In the genomic region with DNA sequence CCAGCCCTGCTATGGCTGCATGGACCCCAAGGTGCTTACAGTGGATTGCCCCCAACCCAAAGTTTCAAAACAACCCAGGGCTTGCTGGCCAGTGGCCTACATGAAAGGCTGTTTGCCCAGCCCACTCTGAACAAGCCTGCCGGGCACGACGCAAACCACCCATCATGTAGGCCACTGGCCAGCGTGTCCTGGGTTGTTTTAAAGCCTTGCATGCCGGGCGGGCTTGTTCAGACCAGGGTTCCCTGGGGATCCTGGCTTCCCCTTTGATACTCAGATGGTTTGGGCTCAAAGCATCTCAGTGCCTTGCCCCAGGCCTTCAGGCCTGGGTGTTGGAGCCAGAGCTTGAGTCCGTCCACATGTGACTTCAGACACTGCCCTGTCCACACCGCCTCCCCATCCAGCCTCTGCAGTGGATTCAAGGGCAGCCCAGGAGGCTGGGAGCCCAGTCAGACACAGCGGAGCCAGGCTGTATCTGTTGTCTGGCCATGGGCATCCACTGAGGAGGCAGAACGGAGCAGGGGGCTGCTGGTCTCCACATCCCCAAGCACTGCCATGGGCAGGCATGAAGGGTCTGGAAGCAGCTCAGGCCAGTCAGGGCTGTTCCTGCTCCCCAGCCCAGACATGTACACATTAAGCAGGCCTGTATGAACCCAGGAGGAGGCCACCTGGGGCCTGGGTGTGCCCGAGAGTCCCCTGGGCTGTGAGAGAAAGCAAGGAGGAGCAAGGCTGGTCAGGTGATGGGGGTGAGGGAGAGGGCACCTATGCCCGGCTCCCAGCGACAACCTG, we compare ENCODE assay signal across 20 cellular contexts. TPM values are rescaled to one million over a fixed set of nuclear protein-coding genes. Genes with fewer than 3 reads are reported as not detected.
DNase-seq lines count a peak whose midpoint lies in the region; ATAC-seq and TF ChIP-seq lines count a peak whose summit lies in the region.
"Had no signal": no experiment of that assay in that cellular context is flagged by ENCODE, and none has a peak within 500 bp of the region (broad histone marks: within the 10 kb centered on the region; RNA-seq: fewer than 3 reads in every experiment).

No MANE protein-coding gene starts in this region.

- no peaks in the 10 kb centered on the region for H3K9me3 ChIP-seq in IMR-90 (ENCODE audit: control insufficient read depth, insufficient read depth, low read length)
- H3K9me3 ChIP-seq in sigmoid colon: no peaks in the 10 kb centered on the region
- H3K9me3 ChIP-seq: left lung, tibial nerve had no signal

- H3K18ac ChIP-seq in IMR-90 (ENCODE audit: low read depth, low read length): no peak overlapping the region

- no peak overlapping the region for H3K9ac ChIP-seq in IMR-90 (ENCODE audit: low read depth, low read length)

- intact Hi-C loops in IMR-90 (cut with micrococcal nuclease) (no loop called here), sigmoid colon (cut with DNase I) (no loop called here)

- no peak for TF ChIP-seq EP300 in sigmoid colon (IDR thresholded peaks at IDR 0.05)

- DNase-seq in activated CD8-positive, alpha-beta memory T cell treated with anti-CD3 and anti-CD28 coated beads for 24 hours: peak; percentile 49
- DNase-seq in activated CD8-positive, alpha-beta memory T cell treated with anti-CD3 and anti-CD28 coated beads, Interleukin-2, amount 50 U/mL, for 4 hours: no peak
- no peak for DNase-seq in IMR-90
- DNase-seq in germinal center (ENCODE audit: low spot score): peak; percentile 1
- peak; percentile 63 for DNase-seq in sigmoid colon
- DNase-seq in NCI-H187 treated with DMSO at 0.1 percent for 48 hours (lab: John Stamatoyannopoulos, UW): no peak
- DNase-seq in activated naive CD4-positive, alpha-beta T cell treated with anti-CD3 and anti-CD28 coated beads, Interleukin-2, amount 10 ng/mL, durations not matched to agents 7 days and 5 days: no peak
- no peak for DNase-seq in RPMI8226
- DNase-seq: activated CD4-positive, alpha-beta T cell treated with anti-CD3 and anti-CD28 coated beads, Interleukin-2, amount 50 U/mL, for 1 hour; amygdala; CD4-positive, CD25-positive, alpha-beta regulatory T cell; left lung; NCI-H2029; NCI-H524; PC-3; small intestine had no signal

- H3K4me1 Mint-ChIP-seq in activated naive CD4-positive, alpha-beta T cell treated with anti-CD3 and anti-CD28 coated beads, Interleukin-2, amount 10 ng/mL, durations not matched to agents 7 days and 5 days: peaks cover 32% of the 10 kb centered on the region

- no peak overlapping the region for H2BK20ac ChIP-seq in IMR-90 (ENCODE audit: low read depth, low read length)

- peaks cover 0 to 37% of the 10 kb centered on the region in 2 experiments; a peak in 2 of 4 replicates for H3K79me1 ChIP-seq in IMR-90 (ENCODE audit: low read depth in 1 of 2, low read length in 2 of 2)

- CTCF ChIA-PET in IMR-90 (lab: Yijun Ruan, JAX): no interaction called here
- CTCF ChIA-PET in activated naive CD4-positive, alpha-beta T cell treated with anti-CD3 and anti-CD28 coated beads, Interleukin-2, amount 10 ng/mL, durations not matched to agents 7 days and 5 days (lab: Charles Lee): interaction anchor here (1.4 to 3.4 kb wide), 2 partner anchors 14 to 20 kb away, joined by 3 to 14 read pairs; no protein-coding TSS in a partner anchor

- H3K27me3 ChIP-seq in IMR-90 (ENCODE audit: control insufficient read depth, insufficient read depth, low read length): no peaks in the 10 kb centered on the region
- no peaks in the 10 kb centered on the region for H3K27me3 ChIP-seq in sigmoid colon
- H3K27me3 ChIP-seq: tibial nerve had no signal

- dilution Hi-C loops in IMR-90 (cut with HindIII; ENCODE audit: low sequenced_read_pairs, unreplicated experiment): no loop called here

- no peak overlapping the region for H2BK15ac ChIP-seq in IMR-90 (ENCODE audit: low read depth, low read length)

- H3K27ac ChIP-seq in IMR-90 (ENCODE audit: insufficient read depth, low read length): no peak overlapping the region
- no peak overlapping the region for H3K27ac ChIP-seq in sigmoid colon
- H3K27ac ChIP-seq: left lung had no signal

- H3K4me3 ChIP-seq in IMR-90 (ENCODE audit: insufficient read depth, low read depth, low read length) (no peak overlapping the region), sigmoid colon (no peak overlapping the region)
- H3K4me3 ChIP-seq: left lung, tibial nerve had no signal

- TF ChIP-seq POLR2A in IMR-90 (IDR thresholded peaks at IDR 0.05; ENCODE audit: low read depth, low read length): no peak
- TF ChIP-seq POLR2A in sigmoid colon (IDR thresholded peaks at IDR 0.05): no peak

- BruUV-seq in IMR-90 (replicated peaks; lab: Mats Ljungman, UMichigan): no TSS peak

- H4K20me1 ChIP-seq in IMR-90 (ENCODE audit: insufficient read depth, low read length): no peaks in the 10 kb centered on the region

- TF ChIP-seq RAD21 in IMR-90 (IDR thresholded peaks at IDR 0.05; ENCODE audit: low read length): no peak

- no peak overlapping the region for H3K14ac ChIP-seq in IMR-90 (replicated peaks; ENCODE audit: low read depth, low read length)

- no peak for ATAC-seq in IMR-90 (ENCODE audit: low read depth)
- ATAC-seq: left lung, PC-3 had no signal

- H2AFZ ChIP-seq in IMR-90 (replicated peaks; ENCODE audit: low read length, poor library complexity): no peak overlapping the region

- H4K91ac ChIP-seq in IMR-90 (ENCODE audit: insufficient read depth, low read depth, low read length): no peak overlapping the region

- POLR2A ChIA-PET in IMR-90 (lab: Charles Lee; ENCODE audit: unreplicated experiment): no interaction called here

- H2BK120ac ChIP-seq in IMR-90 (ENCODE audit: low read depth, low read length): no peak overlapping the region

- TF ChIP-seq CTCF in IMR-90 (conservative IDR thresholded peaks at IDR 0.05; ENCODE audit: low read depth, low read length): no peak
- no peak for TF ChIP-seq CTCF in sigmoid colon (IDR thresholded peaks at IDR 0.05)

- no peak overlapping the region for H3K4me3 Mint-ChIP-seq in activated naive CD4-positive, alpha-beta T cell treated with anti-CD3 and anti-CD28 coated beads, Interleukin-2, amount 10 ng/mL, durations not matched to agents 7 days and 5 days
- H3K4me3 Mint-ChIP-seq: CD4-positive, CD25-positive, alpha-beta regulatory T cell had no signal

- H3K36me3 Mint-ChIP-seq in activated naive CD4-positive, alpha-beta T cell treated with anti-CD3 and anti-CD28 coated beads, Interleukin-2, amount 10 ng/mL, durations not matched to agents 7 days and 5 days: no peaks in the 10 kb centered on the region
- H3K36me3 Mint-ChIP-seq: CD4-positive, CD25-positive, alpha-beta regulatory T cell; IgD-negative memory B cell had no signal

- WGBS in IMR-90 (ENCODE audit: extremely low coverage in 2 of 2, insufficient read length in 1 of 2), 2 experiments: 85% methylated on average over 7 of the region's 13 CpGs; no CpG with 5 or more reads in 1 of the 2 experiments
- 86 to 87% methylated on average over 13 of the region's 13 CpGs for WGBS in sigmoid colon, 2 donors

- H3K56ac ChIP-seq in IMR-90 (ENCODE audit: extremely low read depth, insufficient read depth, low read length): no peak overlapping the region

- H3K36me3 ChIP-seq in IMR-90 (ENCODE audit: control insufficient read depth, insufficient read depth, low read length): no peaks in the 10 kb centered on the region
- H3K36me3 ChIP-seq in sigmoid colon: no peaks in the 10 kb centered on the region
- H3K36me3 ChIP-seq: left lung, tibial nerve had no signal

- in situ Hi-C loops in IMR-90 (cut with MboI; ENCODE audit: low sequenced_read_pairs): no loop called here

- no peaks in the 10 kb centered on the region for H3K9me3 Mint-ChIP-seq in activated naive CD4-positive, alpha-beta T cell treated with anti-CD3 and anti-CD28 coated beads, Interleukin-2, amount 10 ng/mL, durations not matched to agents 7 days and 5 days
- H3K9me3 Mint-ChIP-seq: CD4-positive, CD25-positive, alpha-beta regulatory T cell; IgD-negative memory B cell had no signal

- H4K8ac ChIP-seq in IMR-90 (ENCODE audit: low read depth in 2 of 2, low read length in 2 of 2): no peak overlapping the region

- H4K5ac ChIP-seq in IMR-90 (ENCODE audit: low read depth, low read length): no peak overlapping the region

- peaks cover 28% of the 10 kb centered on the region for H3K27me3 Mint-ChIP-seq in activated naive CD4-positive, alpha-beta T cell treated with anti-CD3 and anti-CD28 coated beads, Interleukin-2, amount 10 ng/mL, durations not matched to agents 7 days and 5 days

- peak overlapping the region; percentile 73 for H2AK9ac ChIP-seq in IMR-90 (replicated peaks; ENCODE audit: low read depth, low read length, poor library complexity)

- no peak overlapping the region for H3K4ac ChIP-seq in IMR-90 (ENCODE audit: low read depth, low read length)

- peaks cover 23% of the 10 kb centered on the region for H3K9me1 ChIP-seq in IMR-90 (ENCODE audit: insufficient read depth, low read length)

- H3K4me1 ChIP-seq in IMR-90 (ENCODE audit: control insufficient read depth, insufficient read depth, low read length): peaks cover 21% of the 10 kb centered on the region
- H3K4me1 ChIP-seq in sigmoid colon: peaks cover 0 to 48% (median 37%) of the 10 kb centered on the region in 4 donors

- H3K23ac ChIP-seq in IMR-90 (ENCODE audit: low read depth, low read length): no peak overlapping the region

- H2BK5ac ChIP-seq in IMR-90 (ENCODE audit: low read depth, low read length, poor library complexity, severe bottlenecking): no peak overlapping the region

- H3K27ac Mint-ChIP-seq in activated naive CD4-positive, alpha-beta T cell treated with anti-CD3 and anti-CD28 coated beads, Interleukin-2, amount 10 ng/mL, durations not matched to agents 7 days and 5 days: no peak overlapping the region
- H3K27ac Mint-ChIP-seq: IgD-negative memory B cell had no signal

- no peak overlapping the region for H2AK5ac ChIP-seq in IMR-90 (ENCODE audit: low read depth, low read length)

- no peak overlapping the region for H3K4me2 ChIP-seq in IMR-90 (ENCODE audit: low read depth, low read length)

RNA-seq across cellular contexts. Expression of gene ADIRF, which starts 4.0 kb away (rescaled TPM):
- total RNA-seq in IMR-90 (2012; rRNA removed): 2.3 and 2.5 TPM in 2 replicates
- 7.2 and 12.4 TPM in 2 replicates for polyA plus RNA-seq in IMR-90 (2012; rRNA removed)
- polyA plus RNA-seq in IMR-90 (2012; cell fraction: cytosol; rRNA removed): 4.7 and 10.7 TPM in 2 replicates
- polyA plus RNA-seq in IMR-90 (2012; cell fraction: nucleus; rRNA removed; ENCODE audit: low replicate concordance): 1.4 and 1.5 TPM in 2 replicates
- 10 to 100 TPM; 45.3 to 98.1 (median 67.1) TPM for total RNA-seq in sigmoid colon
- 100 to 1,000 TPM; 112 to 157 (median 118) TPM for polyA plus RNA-seq in sigmoid colon
- total RNA-seq: CD4-positive, CD25-positive, alpha-beta regulatory T cell had no signal
- polyA plus RNA-seq: IgD-negative memory B cell had no signal

RNA-seq across cellular contexts. Expression of gene SNCG, which starts 5.9 kb away (rescaled TPM):
- 10.6 and 11.9 TPM in 2 replicates for total RNA-seq in IMR-90 (2012; rRNA removed)
- polyA plus RNA-seq in IMR-90 (2012; rRNA removed): 17.9 and 19.0 TPM in 2 replicates
- polyA plus RNA-seq in IMR-90 (2012; cell fraction: cytosol; rRNA removed): 19.4 and 24.5 TPM in 2 replicates
- 12.2 and 13.8 TPM in 2 replicates for polyA plus RNA-seq in IMR-90 (2012; cell fraction: nucleus; rRNA removed; ENCODE audit: low replicate concordance)
- 10 to 100 TPM; 24.2 to 55.0 (median 38.4) TPM for total RNA-seq in sigmoid colon
- 10 to 100 TPM in 2 of 3 donors, 1 to 10 TPM in 1; 4.6 to 24.0 (median 11.4) TPM for polyA plus RNA-seq in sigmoid colon
- total RNA-seq: CD4-positive, CD25-positive, alpha-beta regulatory T cell; myocyte had no signal
- polyA plus RNA-seq: CD4-positive, CD25-positive, alpha-beta regulatory T cell; IgD-negative memory B cell had no signal

RNA-seq across cellular contexts. Expression of gene MMRN2, which starts 6.8 kb away (rescaled TPM):
- total RNA-seq in IMR-90 (2012; rRNA removed) (0.56 and 1.8 TPM in 2 replicates), sigmoid colon (10 to 100 TPM in 3 of 4 donors, 1 to 10 TPM in 1; 8.6 to 23.3 (median 14.1) TPM)
- polyA plus RNA-seq in IMR-90 (2012; rRNA removed) (1.0 and 1.6 TPM in 2 replicates), sigmoid colon (1 to 10 TPM in 2 of 3 donors, under 1 TPM in 1; 0.92 to 6.5 (median 1.8) TPM)
- 0.40 and 0.51 TPM in 2 replicates for polyA plus RNA-seq in IMR-90 (2012; cell fraction: cytosol; rRNA removed)
- 3.8 and 4.2 TPM in 2 replicates for polyA plus RNA-seq in IMR-90 (2012; cell fraction: nucleus; rRNA removed; ENCODE audit: low replicate concordance)
- polyA plus RNA-seq: IgD-negative memory B cell had no signal

RNA-seq across cellular contexts. Expression of gene FAM25A, which starts 55.8 kb away (rescaled TPM):
- total RNA-seq in IMR-90 (2012; rRNA removed) (not detected in 2 replicates), sigmoid colon (not detected)
- polyA plus RNA-seq in IMR-90 (2012; rRNA removed) (not detected in 2 replicates), sigmoid colon (not detected)
- polyA plus RNA-seq in IMR-90 (2012; cell fraction: cytosol; rRNA removed): 5.6 TPM in 1 of 2 replicates, not detected in the other
- polyA plus RNA-seq in IMR-90 (2012; cell fraction: nucleus; rRNA removed; ENCODE audit: low replicate concordance): not detected in 2 replicates
- total RNA-seq: CD4-positive, CD25-positive, alpha-beta regulatory T cell; cerebellum; left lung; myocyte; tibial nerve had no signal
- polyA plus RNA-seq: CD4-positive, CD25-positive, alpha-beta regulatory T cell; IgD-negative memory B cell; small intestine had no signal

Comparison
In these comparisons a context has a peak if more than half of its experiments do, and no peak if none do; other contexts are left out.
1. DNase-seq: peak in activated CD8-positive, alpha-beta memory T cell treated with anti-CD3 and anti-CD28 coated beads for 24 hours (single experiment), germinal center (single experiment) and sigmoid colon (single experiment); none in activated CD8-positive, alpha-beta memory T cell treated with anti-CD3 and anti-CD28 coated beads, Interleukin-2, amount 50 U/mL, for 4 hours (single experiment), IMR-90 (single experiment), NCI-H187 treated with DMSO at 0.1 percent for 48 hours (single experiment), activated naive CD4-positive, alpha-beta T cell treated with anti-CD3 and anti-CD28 coated beads, Interleukin-2, amount 10 ng/mL, durations not matched to agents 7 days and 5 days (single experiment) and RPMI8226 (single experiment).
2. RNA of gene ADIRF, which starts 4.0 kb away (total RNA-seq): 45.3 to 98.1 TPM in sigmoid colon; 2.3 to 2.5 TPM in IMR-90; every median in the first group is over 10 times any median in the second.